ENCODE assay signal across 1 cellular context in the genomic region with DNA sequence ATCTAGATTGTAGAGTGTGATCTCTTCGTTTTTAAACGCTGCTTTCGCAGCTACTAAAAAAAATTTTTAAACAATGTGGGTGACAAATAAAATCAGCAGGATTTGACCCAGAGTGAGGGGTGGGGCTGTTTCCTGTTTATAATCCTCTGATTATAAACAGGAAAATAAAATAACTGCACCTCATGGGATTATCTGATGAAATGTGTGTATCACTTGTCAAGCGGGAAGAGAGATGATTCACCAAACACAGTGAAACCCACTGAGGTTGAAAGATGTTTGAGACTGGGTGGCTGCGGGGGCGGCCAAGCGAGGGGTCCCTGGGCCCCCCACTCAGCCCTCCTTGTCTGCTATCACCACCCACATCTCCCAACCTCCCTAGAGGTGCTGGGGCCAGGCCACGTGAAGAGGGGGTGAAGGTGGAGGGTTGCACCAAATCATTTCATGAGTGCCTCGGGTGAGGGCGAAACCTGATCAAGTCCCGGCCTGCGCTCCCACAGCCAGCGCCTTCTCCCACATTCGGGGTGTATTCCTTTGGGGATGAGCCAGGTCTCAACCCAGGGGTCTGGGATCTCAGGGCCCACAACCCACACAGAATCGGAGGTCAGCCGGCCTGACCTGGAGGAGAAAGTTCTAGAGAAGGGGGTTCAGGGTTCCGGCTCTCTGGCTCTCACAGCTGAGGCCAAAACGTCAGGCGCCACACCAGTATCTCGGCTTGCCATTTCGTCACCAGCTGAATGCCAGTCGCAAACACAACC.
TF ChIP-seq lines count a peak whose summit lies in the region.

No MANE protein-coding gene starts in this region.

TF ChIP-seq in H1, 55 proteins besides CTCF, POLR2A, EP300 and RAD21:
- TF ChIP-seq RXRA (IDR thresholded peaks at IDR 0.05; ENCODE audit: insufficient read depth, low read depth, low read length), result no peak
- no peak for TF ChIP-seq SAP30 (IDR thresholded peaks at IDR 0.05; ENCODE audit: insufficient read depth, insufficient replicate concordance, low read length)
- no peak for TF ChIP-seq SIX5 (IDR thresholded peaks at IDR 0.05; ENCODE audit: low read depth, low read length)
- TF ChIP-seq CHD2 (IDR thresholded peaks at IDR 0.05; ENCODE audit: low read length), result no peak
- TF ChIP-seq SP2 (IDR thresholded peaks at IDR 0.05; ENCODE audit: low read length), result no peak
- no peak for TF ChIP-seq TAF1 (IDR thresholded peaks at IDR 0.05; ENCODE audit: low read depth, low read length)
- no peak for TF ChIP-seq BCL11A (IDR thresholded peaks at IDR 0.05; ENCODE audit: low read depth in 2 of 2, low read length in 2 of 2)
- no peak for TF ChIP-seq KDM4A (IDR thresholded peaks at IDR 0.05; ENCODE audit: low read depth, low read length, severe bottlenecking)
